In genomic region chr1:8825985-8826481, GRCh38 we compare ENCODE assay signal across 1 cellular context.
TF ChIP-seq lines count a peak whose summit lies in the region.

No MANE protein-coding gene starts in this region.

TF ChIP-seq in GM23338, 12 proteins besides CTCF, POLR2A, EP300 and RAD21 (continued from another document):
- TF ChIP-seq, protein P1, sequence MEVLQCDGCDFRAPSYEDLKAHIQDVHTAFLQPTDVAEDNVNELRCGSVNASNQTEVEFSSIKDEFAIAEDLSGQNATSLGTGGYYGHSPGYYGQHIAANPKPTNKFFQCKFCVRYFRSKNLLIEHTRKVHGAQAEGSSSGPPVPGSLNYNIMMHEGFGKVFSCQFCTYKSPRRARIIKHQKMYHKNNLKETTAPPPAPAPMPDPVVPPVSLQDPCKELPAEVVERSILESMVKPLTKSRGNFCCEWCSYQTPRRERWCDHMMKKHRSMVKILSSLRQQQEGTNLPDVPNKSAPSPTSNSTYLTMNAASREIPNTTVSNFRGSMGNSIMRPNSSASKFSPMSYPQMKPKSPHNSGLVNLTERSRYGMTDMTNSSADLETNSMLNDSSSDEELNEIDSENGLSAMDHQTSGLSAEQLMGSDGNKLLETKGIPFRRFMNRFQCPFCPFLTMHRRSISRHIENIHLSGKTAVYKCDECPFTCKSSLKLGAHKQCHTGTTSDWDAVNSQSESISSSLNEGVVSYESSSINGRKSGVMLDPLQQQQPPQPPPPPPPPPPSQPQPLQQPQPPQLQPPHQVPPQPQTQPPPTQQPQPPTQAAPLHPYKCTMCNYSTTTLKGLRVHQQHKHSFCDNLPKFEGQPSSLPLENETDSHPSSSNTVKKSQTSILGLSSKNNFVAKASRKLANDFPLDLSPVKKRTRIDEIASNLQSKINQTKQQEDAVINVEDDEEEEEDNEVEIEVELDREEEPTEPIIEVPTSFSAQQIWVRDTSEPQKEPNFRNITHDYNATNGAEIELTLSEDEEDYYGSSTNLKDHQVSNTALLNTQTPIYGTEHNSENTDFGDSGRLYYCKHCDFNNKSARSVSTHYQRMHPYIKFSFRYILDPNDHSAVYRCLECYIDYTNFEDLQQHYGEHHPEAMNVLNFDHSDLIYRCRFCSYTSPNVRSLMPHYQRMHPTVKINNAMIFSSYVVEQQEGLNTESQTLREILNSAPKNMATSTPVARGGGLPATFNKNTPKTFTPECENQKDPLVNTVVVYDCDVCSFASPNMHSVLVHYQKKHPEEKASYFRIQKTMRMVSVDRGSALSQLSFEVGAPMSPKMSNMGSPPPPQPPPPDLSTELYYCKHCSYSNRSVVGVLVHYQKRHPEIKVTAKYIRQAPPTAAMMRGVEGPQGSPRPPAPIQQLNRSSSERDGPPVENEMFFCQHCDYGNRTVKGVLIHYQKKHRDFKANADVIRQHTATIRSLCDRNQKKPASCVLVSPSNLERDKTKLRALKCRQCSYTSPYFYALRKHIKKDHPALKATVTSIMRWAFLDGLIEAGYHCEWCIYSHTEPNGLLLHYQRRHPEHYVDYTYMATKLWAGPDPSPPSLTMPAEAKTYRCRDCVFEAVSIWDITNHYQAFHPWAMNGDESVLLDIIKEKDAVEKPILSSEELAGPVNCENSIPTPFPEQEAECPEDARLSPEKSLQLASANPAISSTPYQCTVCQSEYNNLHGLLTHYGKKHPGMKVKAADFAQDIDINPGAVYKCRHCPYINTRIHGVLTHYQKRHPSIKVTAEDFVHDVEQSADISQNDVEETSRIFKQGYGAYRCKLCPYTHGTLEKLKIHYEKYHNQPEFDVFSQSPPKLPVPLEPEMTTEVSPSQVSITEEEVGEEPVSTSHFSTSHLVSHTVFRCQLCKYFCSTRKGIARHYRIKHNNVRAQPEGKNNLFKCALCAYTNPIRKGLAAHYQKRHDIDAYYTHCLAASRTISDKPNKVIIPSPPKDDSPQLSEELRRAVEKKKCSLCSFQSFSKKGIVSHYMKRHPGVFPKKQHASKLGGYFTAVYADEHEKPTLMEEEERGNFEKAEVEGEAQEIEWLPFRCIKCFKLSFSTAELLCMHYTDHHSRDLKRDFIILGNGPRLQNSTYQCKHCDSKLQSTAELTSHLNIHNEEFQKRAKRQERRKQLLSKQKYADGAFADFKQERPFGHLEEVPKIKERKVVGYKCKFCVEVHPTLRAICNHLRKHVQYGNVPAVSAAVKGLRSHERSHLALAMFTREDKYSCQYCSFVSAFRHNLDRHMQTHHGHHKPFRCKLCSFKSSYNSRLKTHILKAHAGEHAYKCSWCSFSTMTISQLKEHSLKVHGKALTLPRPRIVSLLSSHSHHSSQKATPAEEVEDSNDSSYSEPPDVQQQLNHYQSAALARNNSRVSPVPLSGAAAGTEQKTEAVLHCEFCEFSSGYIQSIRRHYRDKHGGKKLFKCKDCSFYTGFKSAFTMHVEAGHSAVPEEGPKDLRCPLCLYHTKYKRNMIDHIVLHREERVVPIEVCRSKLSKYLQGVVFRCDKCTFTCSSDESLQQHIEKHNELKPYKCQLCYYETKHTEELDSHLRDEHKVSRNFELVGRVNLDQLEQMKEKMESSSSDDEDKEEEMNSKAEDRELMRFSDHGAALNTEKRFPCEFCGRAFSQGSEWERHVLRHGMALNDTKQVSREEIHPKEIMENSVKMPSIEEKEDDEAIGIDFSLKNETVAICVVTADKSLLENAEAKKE (CRISPR knock-in tag; IDR thresholded peaks at IDR 0.05): no peak
- no peak for TF ChIP-seq REST (IDR thresholded peaks at IDR 0.05; ENCODE audit: unreplicated experiment)
- no peak for TF ChIP-seq EZH2 (IDR thresholded peaks at IDR 0.05; ENCODE audit: low read depth, unreplicated experiment)
- TF ChIP-seq NANOG (IDR thresholded peaks at IDR 0.05; ENCODE audit: borderline replicate concordance): no peak
- no peak for TF ChIP-seq EZH2phosphoT487 (IDR thresholded peaks at IDR 0.05; ENCODE audit: unreplicated experiment)
- TF ChIP-seq CREB1 (CRISPR knock-in tag; IDR thresholded peaks at IDR 0.05; ENCODE audit: low read depth): no peak
- no peak for TF ChIP-seq ZNF331 (CRISPR knock-in tag; IDR thresholded peaks at IDR 0.05; ENCODE audit: low read depth)
- TF ChIP-seq JUNB (IDR thresholded peaks at IDR 0.05; ENCODE audit: unreplicated experiment): no peak
- TF ChIP-seq, protein P2, sequence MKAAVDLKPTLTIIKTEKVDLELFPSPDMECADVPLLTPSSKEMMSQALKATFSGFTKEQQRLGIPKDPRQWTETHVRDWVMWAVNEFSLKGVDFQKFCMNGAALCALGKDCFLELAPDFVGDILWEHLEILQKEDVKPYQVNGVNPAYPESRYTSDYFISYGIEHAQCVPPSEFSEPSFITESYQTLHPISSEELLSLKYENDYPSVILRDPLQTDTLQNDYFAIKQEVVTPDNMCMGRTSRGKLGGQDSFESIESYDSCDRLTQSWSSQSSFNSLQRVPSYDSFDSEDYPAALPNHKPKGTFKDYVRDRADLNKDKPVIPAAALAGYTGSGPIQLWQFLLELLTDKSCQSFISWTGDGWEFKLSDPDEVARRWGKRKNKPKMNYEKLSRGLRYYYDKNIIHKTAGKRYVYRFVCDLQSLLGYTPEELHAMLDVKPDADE (IDR thresholded peaks at IDR 0.05): no peak
